ENCODE assay signal across 1 cellular context in the genomic region with DNA sequence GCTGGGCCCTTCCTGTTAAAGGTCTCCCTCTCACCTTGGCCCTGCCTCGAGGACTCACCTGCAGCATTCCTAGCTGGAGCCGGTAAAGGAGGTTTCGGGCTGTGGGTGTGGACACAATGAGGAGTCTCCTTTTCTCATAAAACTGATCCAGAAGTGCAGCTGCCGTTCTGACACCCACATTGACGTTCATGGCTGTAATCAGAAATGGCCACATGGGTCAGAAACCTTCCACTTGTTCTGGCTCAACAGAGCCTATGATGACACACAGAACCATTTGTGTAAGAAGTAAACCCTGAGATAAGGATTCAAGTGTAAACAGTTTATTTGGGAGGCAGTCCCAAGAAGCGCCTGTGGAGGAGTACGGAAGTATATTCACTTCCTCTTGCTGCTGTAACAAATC.
TF ChIP-seq lines count a peak whose summit lies in the region.

No MANE protein-coding gene starts in this region.

TF ChIP-seq in IMR-90, 13 proteins besides CTCF, POLR2A, EP300 and RAD21 (continued from another document):
- no peak for TF ChIP-seq MXI1 (IDR thresholded peaks at IDR 0.05; ENCODE audit: borderline replicate concordance, low read depth, low read length)
- TF ChIP-seq, protein P1, sequence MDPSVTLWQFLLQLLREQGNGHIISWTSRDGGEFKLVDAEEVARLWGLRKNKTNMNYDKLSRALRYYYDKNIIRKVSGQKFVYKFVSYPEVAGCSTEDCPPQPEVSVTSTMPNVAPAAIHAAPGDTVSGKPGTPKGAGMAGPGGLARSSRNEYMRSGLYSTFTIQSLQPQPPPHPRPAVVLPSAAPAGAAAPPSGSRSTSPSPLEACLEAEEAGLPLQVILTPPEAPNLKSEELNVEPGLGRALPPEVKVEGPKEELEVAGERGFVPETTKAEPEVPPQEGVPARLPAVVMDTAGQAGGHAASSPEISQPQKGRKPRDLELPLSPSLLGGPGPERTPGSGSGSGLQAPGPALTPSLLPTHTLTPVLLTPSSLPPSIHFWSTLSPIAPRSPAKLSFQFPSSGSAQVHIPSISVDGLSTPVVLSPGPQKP (IDR thresholded peaks at IDR 0.05; ENCODE audit: borderline replicate concordance, low read depth, low read length) = no peak
- TF ChIP-seq RFX5 (IDR thresholded peaks at IDR 0.05; ENCODE audit: low read depth, low read length) = no peak
